ENCODE assay signal across 24 cellular contexts in genomic region chr16:50441758-50442157, GRCh38.
"Had no signal": no experiment of that assay in that cellular context is flagged by ENCODE, and none has a peak within 500 bp of the region (broad histone marks: within the 10 kb centered on the region; RNA-seq: fewer than 3 reads in every experiment).

No MANE protein-coding gene starts in this region.

- DNase-seq: cortex of kidney; effector CD8-positive, alpha-beta T cell; heart right ventricle; hypothalamus; left ventricle myocardium inferior; lower lobe of right lung; midbrain; occipital lobe; spleen; stimulated activated CD4-positive, alpha-beta T cell treated with anti-CD3 and anti-CD28 coated beads, Interleukin-15, amount 100 ng/mL, for 24 hours; stimulated activated CD4-positive, alpha-beta T cell treated with anti-CD3 and anti-CD28 coated beads, Interleukin-1b, Interleukin-23, amount 100 ng/mL, for 48 hours; stimulated activated CD4-positive, alpha-beta T cell treated with anti-CD3 and anti-CD28 coated beads, Interleukin-4, amount 100 ng/mL, for 24 hours; upper lobe of right lung had no signal

- H3K9ac ChIP-seq: neural progenitor cell, parathyroid adenoma had no signal

- FAIRE-seq: frontal cortex, islet of Langerhans had no signal

- H3K9me3 ChIP-seq: prostate gland, vagina had no signal

- H3K36me3 ChIP-seq: heart right ventricle, left ventricle myocardium inferior, lower lobe of right lung, neural progenitor cell, prostate gland, right lobe of liver, spleen, tibial nerve, upper lobe of right lung, vagina had no signal

- H3K79me2 ChIP-seq: parathyroid adenoma had no signal

- H2AFZ ChIP-seq: neural progenitor cell, parathyroid adenoma had no signal

- H3K4me2 ChIP-seq: neural progenitor cell had no signal

- ATAC-seq: esophagus mucosa; heart right ventricle; lower lobe of right lung; right lobe of liver; stimulated activated memory B cell treated with anti-CD40 and anti-IgM and Interleukin-4, amounts not matched to agents 10 μg/mL and 1 μg/mL and 100 μg/mL, for 72 hours; upper lobe of right lung had no signal

- H3K4me3 ChIP-seq: dorsolateral prefrontal cortex, heart right ventricle, left ventricle myocardium inferior, lower lobe of right lung, neural progenitor cell, prostate gland, right lobe of liver, spleen, tibial nerve, upper lobe of right lung, vagina had no signal

- H3K27me3 ChIP-seq: neural progenitor cell, right lobe of liver, upper lobe of right lung, vagina had no signal

- H3K27ac ChIP-seq: dorsolateral prefrontal cortex, heart right ventricle, left ventricle myocardium inferior, lower lobe of right lung, neural progenitor cell, parathyroid adenoma, prostate gland, right lobe of liver, spleen, tibial nerve, upper lobe of right lung, vagina had no signal

- H3K4me1 ChIP-seq: heart right ventricle, left ventricle myocardium inferior, lower lobe of right lung, neural progenitor cell, prostate gland, right lobe of liver, spleen, tibial nerve, upper lobe of right lung, vagina had no signal
